ENCODE assay signal across 7 cellular contexts in the genomic region with DNA sequence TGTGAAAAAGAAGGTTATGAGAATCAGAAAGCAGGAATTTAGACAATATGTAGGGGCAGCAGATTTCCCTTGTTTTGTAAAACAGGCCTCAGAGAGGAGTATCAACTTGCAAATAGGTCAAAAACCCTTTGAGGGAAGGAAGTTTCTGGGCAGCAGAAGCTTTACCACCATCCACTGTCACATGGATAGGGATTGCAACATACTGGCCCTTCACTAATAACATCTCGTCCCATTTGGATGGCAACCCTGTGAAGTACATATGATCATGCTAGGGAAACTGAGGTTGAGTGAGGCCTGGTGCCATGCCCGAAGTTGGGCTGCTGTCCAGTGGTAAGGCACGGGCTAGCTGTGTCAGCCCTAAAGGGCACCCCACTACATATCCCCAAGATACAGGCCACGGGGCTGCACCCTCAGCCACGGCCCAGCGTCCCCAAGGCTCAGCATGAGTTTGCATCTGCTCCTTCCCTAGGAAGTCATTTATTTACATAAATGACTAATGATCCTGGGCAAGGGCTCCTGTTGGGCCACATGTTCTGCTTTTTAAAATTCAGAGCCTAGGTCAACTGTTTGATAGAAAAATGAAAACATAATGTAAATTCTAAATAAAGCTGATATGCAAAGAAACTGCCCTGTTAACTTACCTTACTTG.
A peak's percentile ranks its signal among the peaks of the same experiment; 100 is the strongest.
DNase-seq lines count a peak whose midpoint lies in the region; ATAC-seq and TF ChIP-seq lines count a peak whose summit lies in the region.
"Not testable (repeated sequence)": the region's sequence is repeated elsewhere in the genome, so short reads cannot be mapped to it uniquely, and the experiment has no call there.

No MANE protein-coding gene starts in this region.

- H3K79me2 ChIP-seq in GM23248 (ENCODE audit: insufficient read depth); PC-3 (ENCODE audit: low read length): not testable (repeated sequence)

- H3K27me3 ChIP-seq in GM23248 (replicated peaks; ENCODE audit: insufficient read depth); PC-3 (ENCODE audit: low read length): not testable (repeated sequence)

- 44 to 46% methylated on average over 1 to 2 of the region's 6 CpGs for WGBS in GM23248 (ENCODE audit: low coverage in 1 of 2, low lambda C conversion rate in 2 of 2, missing lambda C conversion rate in 2 of 2), 2 experiments

- H3K9me3 Mint-ChIP-seq in CD14-positive monocyte; memory B cell; stimulated activated memory B cell treated with anti-CD40 and anti-IgM and Interleukin-4, amounts not matched to agents 10 μg/mL and 1 μg/mL and 100 μg/mL, for 72 hours: not testable (repeated sequence)

- not testable (repeated sequence) for TF ChIP-seq CTCF in CD14-positive monocyte (IDR thresholded peaks at IDR 0.05); PC-3 (conservative IDR thresholded peaks at IDR 0.05; ENCODE audit: low read depth, low read length); foreskin fibroblast (IDR thresholded peaks at IDR 0.05; ENCODE audit: low read depth, low read length)

- H3K27me3 Mint-ChIP-seq in CD14-positive monocyte (ENCODE audit: low read depth in 3 of 3); memory B cell; stimulated activated memory B cell treated with anti-CD40 and anti-IgM and Interleukin-4, amounts not matched to agents 10 μg/mL and 1 μg/mL and 100 μg/mL, for 72 hours: not testable (repeated sequence)

- not testable (repeated sequence) for H3F3A ChIP-seq in GM23248 (ENCODE audit: insufficient read depth); PC-3 (ENCODE audit: low read length, unreplicated experiment)

- DNase-seq in CD14-positive monocyte (ENCODE audit: low spot score) (peak; percentile 44), GM23248 (peak; percentile 13), PC-3 (peak; percentile 4), foreskin fibroblast (peak; percentile 12 to 27)
- DNase-seq in memory B cell (ENCODE audit: low spot score in 2 of 2) = not testable (repeated sequence)

- not testable (repeated sequence) for H3K4me3 ChIP-seq in GM23248; PC-3 (ENCODE audit: low read length); foreskin fibroblast (ENCODE audit: low read depth in 1 of 2, low read length in 2 of 2)

- peak overlapping the region in 1 of 2 donors; percentile 7 for H3K4me3 Mint-ChIP-seq in CD14-positive monocyte
- not testable (repeated sequence) for H3K4me3 Mint-ChIP-seq in memory B cell; stimulated activated memory B cell treated with anti-CD40 and anti-IgM and Interleukin-4, amounts not matched to agents 10 μg/mL and 1 μg/mL and 100 μg/mL, for 72 hours

- H3K4me1 ChIP-seq in GM23248 (ENCODE audit: insufficient read depth); PC-3 (ENCODE audit: insufficient read depth, low read length): not testable (repeated sequence)

- not testable (repeated sequence) for H3K9ac ChIP-seq in GM23248; PC-3 (ENCODE audit: low read length)

- ATAC-seq in PC-3 (peak; percentile 99), esophagus mucosa (peak; percentile 22), memory B cell (ENCODE audit: low read depth) (peak; percentile 81)
- peak; percentile 40 for ATAC-seq in stimulated activated memory B cell treated with anti-CD40 and anti-IgM and Interleukin-4, amounts not matched to agents 10 μg/mL and 1 μg/mL and 100 μg/mL, for 72 hours

- peak overlapping the region in 3 of 7 donors; percentile 62 to 83 (median 73) for H3K27ac Mint-ChIP-seq in CD14-positive monocyte
- H3K27ac Mint-ChIP-seq in memory B cell; stimulated activated memory B cell treated with anti-CD40 and anti-IgM and Interleukin-4, amounts not matched to agents 10 μg/mL and 1 μg/mL and 100 μg/mL, for 72 hours: not testable (repeated sequence)

- not testable (repeated sequence) for H2AFZ ChIP-seq in GM23248; PC-3 (ENCODE audit: low read length)

- POLR2A ChIA-PET in PC-3 (lab: Charles Lee; ENCODE audit: unreplicated experiment) = not testable (repeated sequence)

- CTCF ChIA-PET in PC-3 (lab: Charles Lee) = not testable (repeated sequence)

- in situ Hi-C loops in GM23248 (cut with MboI) = not testable (repeated sequence)

- BruUV-seq in PC-3 (replicated peaks; lab: Mats Ljungman, UMichigan) = not testable (repeated sequence)

- H3K27ac ChIP-seq in GM23248; PC-3 (ENCODE audit: low read length): not testable (repeated sequence)

- not testable (repeated sequence) for H3K4me2 ChIP-seq in GM23248 (ENCODE audit: unreplicated experiment); PC-3 (ENCODE audit: low read length)

- not testable (repeated sequence) for H3K36me3 ChIP-seq in GM23248 (ENCODE audit: low read depth); PC-3 (ENCODE audit: low read depth, low read length)

- not testable (repeated sequence) for H4K20me1 ChIP-seq in GM23248 (ENCODE audit: insufficient read depth); PC-3 (ENCODE audit: low read length)

- H3K9me2 ChIP-seq in GM23248 (ENCODE audit: insufficient read depth); PC-3 (replicated peaks; ENCODE audit: low read length): not testable (repeated sequence)

- not testable (repeated sequence) for H3K4me1 Mint-ChIP-seq in CD14-positive monocyte; memory B cell; stimulated activated memory B cell treated with anti-CD40 and anti-IgM and Interleukin-4, amounts not matched to agents 10 μg/mL and 1 μg/mL and 100 μg/mL, for 72 hours

- intact Hi-C loops in CD14-positive monocyte (cut with micrococcal nuclease); PC-3 (cut with micrococcal nuclease): not testable (repeated sequence)

- H3K36me3 Mint-ChIP-seq in CD14-positive monocyte; memory B cell; stimulated activated memory B cell treated with anti-CD40 and anti-IgM and Interleukin-4, amounts not matched to agents 10 μg/mL and 1 μg/mL and 100 μg/mL, for 72 hours: not testable (repeated sequence)

- H3K9me3 ChIP-seq in GM23248 (ENCODE audit: low read depth); PC-3 (ENCODE audit: low read length): not testable (repeated sequence)

Comparison
In these comparisons a context has a peak if more than half of its experiments do, and no peak if none do; other contexts are left out.
1. ATAC-seq: peak in every context shown above with its lines; median percentile 99 in PC-3; 81 in memory B cell; 40 in stimulated activated memory B cell treated with anti-CD40 and anti-IgM and Interleukin-4, amounts not matched to agents 10 μg/mL and 1 μg/mL and 100 μg/mL, for 72 hours; 22 in esophagus mucosa.